19 cellular contexts compared by ENCODE assay signal in genomic region chr7:131899271-131900030, GRCh38.
"Had no signal": no experiment of that assay in that cellular context is flagged by ENCODE, and none has a peak within 500 bp of the region (broad histone marks: within the 10 kb centered on the region; RNA-seq: fewer than 3 reads in every experiment).

No MANE protein-coding gene starts in this region.

- H3K4me2 ChIP-seq: hepatocyte had no signal

- H3K79me2 ChIP-seq: hepatocyte had no signal

- H3K9me3 ChIP-seq: uterus had no signal

- H3K36me3 Mint-ChIP-seq: activated naive CD8-positive, alpha-beta T cell treated with anti-CD3 and anti-CD28 coated beads, Interleukin-2, amount 10 ng/mL, durations not matched to agents 7 days and 5 days; memory B cell; natural killer cell had no signal

- H3K4me1 ChIP-seq: left ventricle myocardium inferior, tibial nerve, uterus had no signal

- ATAC-seq: natural killer cell, right cardiac atrium had no signal

- H3K27me3 ChIP-seq: hepatocyte, tibial nerve, uterus had no signal

- H3K27ac ChIP-seq: hepatocyte, left ventricle myocardium inferior, skin epidermis, tibial nerve, uterus had no signal

- H3K9me3 Mint-ChIP-seq: activated naive CD8-positive, alpha-beta T cell treated with anti-CD3 and anti-CD28 coated beads, Interleukin-2, amount 10 ng/mL, durations not matched to agents 7 days and 5 days had no signal

- H3K36me3 ChIP-seq: left ventricle myocardium inferior, tibial nerve, uterus had no signal

- H3K27ac Mint-ChIP-seq: activated naive CD8-positive, alpha-beta T cell treated with anti-CD3 and anti-CD28 coated beads, Interleukin-2, amount 10 ng/mL, durations not matched to agents 7 days and 5 days; memory B cell; natural killer cell; progenitor cell of endocrine pancreas; T-helper 1 cell treated with Interleukin-12 subunit alpha and Interleukin-12 subunit beta and Interleukin-4 antibody, amounts not matched to agents 30 μg/mL and 1 μg/mL, for 36 hours had no signal

- H2AFZ ChIP-seq: hepatocyte had no signal

- DNase-seq: activated CD4-positive, alpha-beta T cell treated with anti-CD3 and anti-CD28 coated beads, Interleukin-2, amount 50 U/mL, for 1 hour; activated CD8-positive, alpha-beta memory T cell treated with anti-CD3 and anti-CD28 coated beads for 24 hours; activated gamma-delta T cell treated with Interleukin-2 at 50 U/mL for 16 hours; activated naive CD8-positive, alpha-beta T cell treated with anti-CD3 and anti-CD28 coated beads, Interleukin-2, amount 10 ng/mL, durations not matched to agents 7 days and 5 days; dermis blood vessel endothelial cell; kidney; left ventricle myocardium inferior; natural killer cell; right cardiac atrium; stimulated activated CD4-positive, alpha-beta T cell treated with anti-CD3 and anti-CD28 coated beads, Interleukin-15, amount 100 ng/mL, for 24 hours; stimulated activated CD4-positive, alpha-beta T cell treated with anti-CD3 and anti-CD28 coated beads, Interleukin-4, amount 100 ng/mL, for 1 hour; stimulated activated naive CD4-positive, alpha-beta T cell; uterus had no signal

- H3K4me1 Mint-ChIP-seq: memory B cell had no signal

- H3K4me3 ChIP-seq: hepatocyte, left ventricle myocardium inferior, skin epidermis, tibial nerve, uterus had no signal

- H3K4me3 Mint-ChIP-seq: activated naive CD8-positive, alpha-beta T cell treated with anti-CD3 and anti-CD28 coated beads, Interleukin-2, amount 10 ng/mL, durations not matched to agents 7 days and 5 days; memory B cell; natural killer cell; T-helper 1 cell treated with Interleukin-12 subunit alpha and Interleukin-12 subunit beta and Interleukin-4 antibody, amounts not matched to agents 30 μg/mL and 1 μg/mL, for 36 hours had no signal
